In genomic region chr20:47360489-47361267, GRCh38 we compare ENCODE assay signal across 9 cellular contexts. TPM values are rescaled to one million over a fixed set of nuclear protein-coding genes. Genes with fewer than 3 reads are reported as not detected.
DNase-seq lines count a peak whose midpoint lies in the region; ATAC-seq lines count a peak whose summit lies in the region.
"Had no signal": no experiment of that assay in that cellular context is flagged by ENCODE, and none has a peak within 500 bp of the region (broad histone marks: within the 10 kb centered on the region; RNA-seq: fewer than 3 reads in every experiment).

No MANE protein-coding gene starts in this region.

- no peaks in the 10 kb centered on the region for H3K27me3 ChIP-seq in CD8-positive, alpha-beta memory T cell (ENCODE audit: insufficient read depth, low read length, poor library complexity, severe bottlenecking)
- no peaks in the 10 kb centered on the region for H3K27me3 ChIP-seq in NT2/D1 (ENCODE audit: insufficient read depth, insufficient read length)

- peak overlapping the region; percentile 81 for H3K9ac ChIP-seq in NT2/D1 (ENCODE audit: insufficient read length, low read depth)
- H3K9ac ChIP-seq: KMS-11 had no signal

- no peak overlapping the region for H3K4me3 Mint-ChIP-seq in CD8-positive, alpha-beta memory T cell
- H3K4me3 Mint-ChIP-seq in stimulated activated memory B cell treated with anti-CD40 and anti-IgM and Interleukin-4, amounts not matched to agents 10 μg/mL and 1 μg/mL and 100 μg/mL, for 72 hours, result peak overlapping the region; percentile 67

- H3K4me1 ChIP-seq in CD8-positive, alpha-beta memory T cell (ENCODE audit: insufficient read depth, low read length), result peaks cover 35% of the 10 kb centered on the region
- H3K4me1 ChIP-seq in NT2/D1 (ENCODE audit: insufficient read depth, insufficient read length), result peaks cover 24% of the 10 kb centered on the region

- CTCF ChIA-PET in CD8-positive, alpha-beta memory T cell (lab: Charles Lee), result interaction anchor here (1.3 to 1.8 kb wide), 2 partner anchors 23 to 87 kb away, joined by 5 to 7 read pairs; no protein-coding TSS in a partner anchor

- H3K27ac Mint-ChIP-seq in CD8-positive, alpha-beta memory T cell, result peak overlapping the region in 3 of 8 donors; percentile 6 to 64 (median 37)
- H3K27ac Mint-ChIP-seq in stimulated activated memory B cell treated with anti-CD40 and anti-IgM and Interleukin-4, amounts not matched to agents 10 μg/mL and 1 μg/mL and 100 μg/mL, for 72 hours, result no peak overlapping the region

- peaks cover 0 to 3% (median 2%) of the 10 kb centered on the region in 3 donors for H3K36me3 Mint-ChIP-seq in CD8-positive, alpha-beta memory T cell
- H3K36me3 Mint-ChIP-seq in stimulated activated memory B cell treated with anti-CD40 and anti-IgM and Interleukin-4, amounts not matched to agents 10 μg/mL and 1 μg/mL and 100 μg/mL, for 72 hours, result no peaks in the 10 kb centered on the region

- H3K9me3 Mint-ChIP-seq in CD8-positive, alpha-beta memory T cell, result no peaks in the 10 kb centered on the region
- no peaks in the 10 kb centered on the region for H3K9me3 Mint-ChIP-seq in stimulated activated memory B cell treated with anti-CD40 and anti-IgM and Interleukin-4, amounts not matched to agents 10 μg/mL and 1 μg/mL and 100 μg/mL, for 72 hours

- H3K4me1 Mint-ChIP-seq in CD8-positive, alpha-beta memory T cell, result peaks cover 16 to 28% (median 22%) of the 10 kb centered on the region in 3 donors
- peaks cover 65% of the 10 kb centered on the region for H3K4me1 Mint-ChIP-seq in stimulated activated memory B cell treated with anti-CD40 and anti-IgM and Interleukin-4, amounts not matched to agents 10 μg/mL and 1 μg/mL and 100 μg/mL, for 72 hours

- POLR2A ChIA-PET in CD8-positive, alpha-beta memory T cell (lab: Charles Lee), result interaction anchor here (1.2 kb wide), 1 partner anchor 141 kb away, joined by 3 read pairs; the partner anchor contains the start of gene NCOA3

- ATAC-seq in stimulated activated memory B cell treated with anti-CD40 and anti-IgM and Interleukin-4, amounts not matched to agents 10 μg/mL and 1 μg/mL and 100 μg/mL, for 72 hours, result peak; percentile 46
- no peak for ATAC-seq in GM19455 (IDR thresholded peaks at IDR 0.05; ENCODE audit: unreplicated experiment)
- ATAC-seq in GM18867 (IDR thresholded peaks at IDR 0.05; ENCODE audit: unreplicated experiment), result no peak

- peak overlapping the region; percentile 89 for H3K27ac ChIP-seq in CD8-positive, alpha-beta memory T cell (ENCODE audit: low read depth, low read length)
- peak overlapping the region; percentile 100 for H3K27ac ChIP-seq in cingulate gyrus (ENCODE audit: low read depth, low read length)
- H3K27ac ChIP-seq: KMS-11 had no signal

- no peaks in the 10 kb centered on the region for H3K36me3 ChIP-seq in CD8-positive, alpha-beta memory T cell (ENCODE audit: insufficient read depth, low read length)
- peaks cover 3% of the 10 kb centered on the region for H3K36me3 ChIP-seq in NT2/D1 (ENCODE audit: insufficient read depth, insufficient read length, low read length)

- H3K9me3 ChIP-seq in CD8-positive, alpha-beta memory T cell (ENCODE audit: low read length), result no peaks in the 10 kb centered on the region
- H3K9me3 ChIP-seq in NT2/D1 (ENCODE audit: insufficient read depth, low read length), result no peaks in the 10 kb centered on the region

- no peak overlapping the region for H3K4me3 ChIP-seq in CD8-positive, alpha-beta memory T cell (ENCODE audit: low read length)
- peak overlapping the region; percentile 22 for H3K4me3 ChIP-seq in NT2/D1 (ENCODE audit: insufficient read length, low read depth)

- no peak for DNase-seq in CD8-positive, alpha-beta memory T cell
- DNase-seq in HT1080 (ENCODE audit: low read depth) (peak; percentile 91), NT2/D1 (ENCODE audit: low read depth, low spot score) (peak; percentile 72), left kidney (ENCODE audit: low read depth, low spot score) (peak; percentile 93)

- peaks cover 0 to 4% of the 10 kb centered on the region in 2 donors for H3K27me3 Mint-ChIP-seq in CD8-positive, alpha-beta memory T cell
- no peaks in the 10 kb centered on the region for H3K27me3 Mint-ChIP-seq in stimulated activated memory B cell treated with anti-CD40 and anti-IgM and Interleukin-4, amounts not matched to agents 10 μg/mL and 1 μg/mL and 100 μg/mL, for 72 hours

RNA-seq across cellular contexts. Expression of gene ZMYND8, which starts 4.2 kb away (rescaled TPM):
- 10 to 100 TPM; 25.8 to 30.7 TPM for total RNA-seq in CD8-positive, alpha-beta memory T cell
- 20.9 TPM for polyA plus RNA-seq in CD8-positive, alpha-beta memory T cell
- total RNA-seq in HT1080 (2014; rRNA removed; shearing (Covaris generic)), result 20.1 and 23.7 TPM in 2 replicates
- 27.4 and 36.6 TPM in 2 replicates for polyA plus RNA-seq in HT1080 (2015; cell fraction: cytosol; rRNA removed)
- 92.5 and 97.0 TPM in 2 replicates for polyA plus RNA-seq in HT1080 (2015; cell fraction: nucleus; rRNA removed)

Comparison
In these comparisons a context has a peak if more than half of its experiments do, and no peak if none do; other contexts are left out.
1. DNase-seq: peak in HT1080 (single experiment), NT2/D1 (single experiment) and left kidney (single experiment); none in CD8-positive, alpha-beta memory T cell (0 of 5).